Comparison of ENCODE assay signal across 22 cellular contexts in the genomic region with DNA sequence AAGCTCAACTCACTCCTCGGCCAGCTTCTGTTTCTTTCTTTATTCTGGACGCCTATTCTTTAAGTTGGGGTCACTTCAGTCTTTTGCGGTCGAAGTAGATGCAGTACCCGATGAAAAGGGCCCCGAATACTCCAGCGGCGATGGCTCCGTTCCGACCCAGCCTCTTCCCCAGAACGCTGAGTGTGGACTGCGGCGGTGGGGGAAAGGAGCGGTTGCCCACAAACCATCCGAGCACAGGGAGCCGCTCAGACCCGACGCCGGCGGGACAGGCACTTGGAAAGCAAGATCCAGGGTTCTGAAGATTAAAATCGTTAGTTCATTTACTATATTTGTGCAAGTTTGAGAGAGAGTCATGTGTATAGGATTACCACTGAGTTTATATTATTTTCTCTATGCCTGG. TPM values are rescaled to one million over a fixed set of nuclear protein-coding genes. Genes with fewer than 3 reads are reported as not detected.
"Had no signal": no experiment of that assay in that cellular context is flagged by ENCODE, and none has a peak within 500 bp of the region (broad histone marks: within the 10 kb centered on the region; RNA-seq: fewer than 3 reads in every experiment).

No MANE protein-coding gene starts in this region.

- H3K27ac Mint-ChIP-seq: activated naive CD4-positive, alpha-beta T cell treated with anti-CD3 and anti-CD28 coated beads for 36 hours; activated T-helper 2 cell treated with anti-CD3 and anti-CD28 coated beads, Interferon-gamma antibody, Interleukin-2, Interleukin-4, amounts not matched to agents 10 μg/mL and 5 μg/mL and 100 μg/mL, durations not matched to agents 14 hours and 24 hours and 36 hours; dendritic cell treated with granulocyte-macrophage colony-stimulating factor and Interleukin-4, amounts not matched to agents 40 ng/mL and 50 ng/mL, for 4 days; neural progenitor cell; stimulated activated naive CD8-positive, alpha-beta T cell treated with anti-CD3 and anti-CD28 coated beads, Interleukin-15, Interleukin-2, amounts not matched to agents 100 ng/mL and 50 ng/mL, for 24 hours had no signal

- DNase-seq: activated naive CD4-positive, alpha-beta T cell treated with anti-CD3 and anti-CD28 coated beads for 36 hours; activated T-cell treated with anti-CD3 and anti-CD28 coated beads for 4 hours; effector CD8-positive, alpha-beta T cell; heart left ventricle; kidney glomerular epithelial cell; left ventricle myocardium inferior; mammary epithelial cell; midbrain; right cardiac atrium; stimulated activated CD4-positive, alpha-beta T cell treated with anti-CD3 and anti-CD28 coated beads, Interleukin-2, amount 100 ng/mL, for 24 hours; transverse colon had no signal

- H3K4me3 ChIP-seq: esophagus muscularis mucosa, gastroesophageal sphincter, heart left ventricle, left ventricle myocardium inferior, neural progenitor cell, prostate gland, transverse colon, vagina had no signal

- FAIRE-seq: bronchial epithelial cell, endothelial cell of umbilical vein had no signal

- H3K4me2 ChIP-seq: neural progenitor cell had no signal

- H3K36me3 Mint-ChIP-seq: neural progenitor cell had no signal

- H3K27me3 Mint-ChIP-seq: stimulated activated naive CD8-positive, alpha-beta T cell treated with anti-CD3 and anti-CD28 coated beads, Interleukin-15, Interleukin-2, amounts not matched to agents 100 ng/mL and 50 ng/mL, for 24 hours had no signal

- ATAC-seq: gastroesophageal sphincter, heart left ventricle, right cardiac atrium had no signal

- H3K4me3 Mint-ChIP-seq: activated naive CD4-positive, alpha-beta T cell treated with anti-CD3 and anti-CD28 coated beads for 36 hours; dendritic cell treated with granulocyte-macrophage colony-stimulating factor and Interleukin-4, amounts not matched to agents 40 ng/mL and 50 ng/mL, for 4 days; neural progenitor cell; stimulated activated naive CD8-positive, alpha-beta T cell treated with anti-CD3 and anti-CD28 coated beads, Interleukin-15, Interleukin-2, amounts not matched to agents 100 ng/mL and 50 ng/mL, for 24 hours had no signal

- H3K4me1 ChIP-seq: esophagus muscularis mucosa, gastroesophageal sphincter, heart left ventricle, left ventricle myocardium inferior, neural progenitor cell, prostate gland, vagina had no signal

- H3K9me3 ChIP-seq: esophagus muscularis mucosa, left ventricle myocardium inferior, prostate gland, transverse colon, vagina had no signal

- H2AFZ ChIP-seq: neural progenitor cell had no signal

- H3K9ac ChIP-seq: neural progenitor cell had no signal

- H3K27me3 ChIP-seq: vagina had no signal

- H3K27ac ChIP-seq: esophagus muscularis mucosa, gastroesophageal sphincter, heart left ventricle, left ventricle myocardium inferior, neural progenitor cell, prostate gland, transverse colon, vagina had no signal

- H3K36me3 ChIP-seq: esophagus muscularis mucosa, gastroesophageal sphincter, heart left ventricle, left ventricle myocardium inferior, neural progenitor cell, prostate gland, transverse colon, vagina had no signal

- H3K4me1 Mint-ChIP-seq: neural progenitor cell had no signal

- H3K9me3 Mint-ChIP-seq: activated naive CD4-positive, alpha-beta T cell treated with anti-CD3 and anti-CD28 coated beads for 36 hours; activated T-helper 2 cell treated with anti-CD3 and anti-CD28 coated beads, Interferon-gamma antibody, Interleukin-2, Interleukin-4, amounts not matched to agents 10 μg/mL and 5 μg/mL and 100 μg/mL, durations not matched to agents 14 hours and 24 hours and 36 hours; dendritic cell treated with granulocyte-macrophage colony-stimulating factor and Interleukin-4, amounts not matched to agents 40 ng/mL and 50 ng/mL, for 4 days; stimulated activated naive CD8-positive, alpha-beta T cell treated with anti-CD3 and anti-CD28 coated beads, Interleukin-15, Interleukin-2, amounts not matched to agents 100 ng/mL and 50 ng/mL, for 24 hours had no signal

RNA-seq across cellular contexts. Expression of gene SLFN12L, which starts 22.5 kb away (rescaled TPM):
- total RNA-seq: chondrocyte, endothelial cell of umbilical vein had no signal
- polyA plus RNA-seq: endothelial cell of umbilical vein had no signal

RNA-seq across cellular contexts. Expression of gene SLFN14, which starts 45.6 kb away (rescaled TPM):
- total RNA-seq: activated naive CD4-positive, alpha-beta T cell treated with anti-CD3 and anti-CD28 coated beads for 36 hours; activated T-helper 2 cell treated with anti-CD3 and anti-CD28 coated beads, Interferon-gamma antibody, Interleukin-2, Interleukin-4, amounts not matched to agents 10 μg/mL and 5 μg/mL and 100 μg/mL, durations not matched to agents 14 hours and 24 hours and 36 hours; bronchial epithelial cell; chondrocyte; endothelial cell of umbilical vein; esophagus muscularis mucosa; gastroesophageal sphincter; left ventricle myocardium inferior; mammary epithelial cell; prostate gland; right cardiac atrium; transverse colon; vagina had no signal
- polyA plus RNA-seq: endothelial cell of umbilical vein, heart left ventricle, mammary epithelial cell, right cardiac atrium had no signal
